ENCODE assay signal across 1 cellular context in the genomic region with DNA sequence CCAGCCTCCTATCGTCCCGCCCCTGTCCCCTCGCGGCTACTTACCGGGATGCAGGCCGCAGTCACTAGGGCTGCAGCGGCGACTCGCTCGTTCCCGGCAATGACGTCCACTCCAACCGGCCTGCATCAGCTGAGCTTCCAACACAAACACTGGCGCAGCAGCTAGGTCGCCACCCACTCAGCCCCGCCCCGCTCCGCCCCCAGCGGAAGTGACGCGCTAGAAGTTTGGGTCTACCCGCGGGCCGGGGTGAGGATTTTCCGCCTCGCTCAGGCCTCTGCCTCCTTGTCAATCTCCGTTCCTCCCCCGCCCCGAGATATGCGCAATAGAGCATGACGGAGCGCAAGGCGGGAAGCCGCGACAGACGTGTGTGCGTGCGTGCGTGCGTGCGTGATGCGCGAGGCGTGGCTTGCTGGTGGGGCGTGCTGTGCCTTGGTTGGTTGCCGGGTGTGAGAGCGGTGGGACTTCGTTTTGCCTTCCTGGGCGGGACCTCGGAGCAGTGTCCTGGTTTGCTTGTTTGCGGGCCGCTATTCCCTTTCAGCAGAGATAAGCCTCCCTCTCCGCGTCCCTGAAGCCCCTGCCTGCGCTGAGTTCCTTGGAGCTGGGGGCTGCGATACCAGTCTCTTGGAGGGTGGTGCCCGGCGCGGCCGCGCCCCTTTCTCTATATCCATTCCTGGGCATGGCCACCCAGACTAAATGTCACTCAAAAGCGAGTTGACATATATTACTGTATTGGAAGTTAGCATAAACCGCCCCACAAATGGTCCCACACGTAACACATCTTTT.
TF ChIP-seq lines count a peak whose summit lies in the region.

A gene with protein sequence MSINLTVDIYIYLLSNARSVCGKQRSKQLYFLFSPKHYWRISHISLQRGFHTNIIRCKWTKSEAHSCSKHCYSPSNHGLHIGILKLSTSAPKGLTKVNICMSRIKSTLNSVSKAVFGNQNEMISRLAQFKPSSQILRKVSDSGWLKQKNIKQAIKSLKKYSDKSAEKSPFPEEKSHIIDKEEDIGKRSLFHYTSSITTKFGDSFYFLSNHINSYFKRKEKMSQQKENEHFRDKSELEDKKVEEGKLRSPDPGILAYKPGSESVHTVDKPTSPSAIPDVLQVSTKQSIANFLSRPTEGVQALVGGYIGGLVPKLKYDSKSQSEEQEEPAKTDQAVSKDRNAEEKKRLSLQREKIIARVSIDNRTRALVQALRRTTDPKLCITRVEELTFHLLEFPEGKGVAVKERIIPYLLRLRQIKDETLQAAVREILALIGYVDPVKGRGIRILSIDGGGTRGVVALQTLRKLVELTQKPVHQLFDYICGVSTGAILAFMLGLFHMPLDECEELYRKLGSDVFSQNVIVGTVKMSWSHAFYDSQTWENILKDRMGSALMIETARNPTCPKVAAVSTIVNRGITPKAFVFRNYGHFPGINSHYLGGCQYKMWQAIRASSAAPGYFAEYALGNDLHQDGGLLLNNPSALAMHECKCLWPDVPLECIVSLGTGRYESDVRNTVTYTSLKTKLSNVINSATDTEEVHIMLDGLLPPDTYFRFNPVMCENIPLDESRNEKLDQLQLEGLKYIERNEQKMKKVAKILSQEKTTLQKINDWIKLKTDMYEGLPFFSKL (minus strand): TSS at position 151 of the 783 bp plus-strand sequence. CDS start 10,644 bp downstream, outside the sequence.

TF ChIP-seq in K562, 482 proteins besides CTCF, POLR2A, EP300 and RAD21 (continued from another document and continues in another):
- TF ChIP-seq, protein P1, sequence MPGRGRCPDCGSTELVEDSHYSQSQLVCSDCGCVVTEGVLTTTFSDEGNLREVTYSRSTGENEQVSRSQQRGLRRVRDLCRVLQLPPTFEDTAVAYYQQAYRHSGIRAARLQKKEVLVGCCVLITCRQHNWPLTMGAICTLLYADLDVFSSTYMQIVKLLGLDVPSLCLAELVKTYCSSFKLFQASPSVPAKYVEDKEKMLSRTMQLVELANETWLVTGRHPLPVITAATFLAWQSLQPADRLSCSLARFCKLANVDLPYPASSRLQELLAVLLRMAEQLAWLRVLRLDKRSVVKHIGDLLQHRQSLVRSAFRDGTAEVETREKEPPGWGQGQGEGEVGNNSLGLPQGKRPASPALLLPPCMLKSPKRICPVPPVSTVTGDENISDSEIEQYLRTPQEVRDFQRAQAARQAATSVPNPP (IDR thresholded peaks at IDR 0.05; ENCODE audit: borderline replicate concordance, insufficient read depth, insufficient read length) = no peak
- TF ChIP-seq MAFG (tag; conservative IDR thresholded peaks at IDR 0.05) (no peak), PML (IDR thresholded peaks at IDR 0.05; ENCODE audit: low read length) (peak; percentile 85; the same call in 1 of the 2 replicates), ZKSCAN1 (IDR thresholded peaks at IDR 0.05; ENCODE audit: low read depth, low read length) (peak; percentile 63), ZNF263 (CRISPR knock-in tag; IDR thresholded peaks at IDR 0.05; ENCODE audit: borderline replicate concordance) (peak; percentile 42; the same call in 1 of the 2 replicates), NFIX (CRISPR knock-in tag; IDR thresholded peaks at IDR 0.05; ENCODE audit: low read depth) (no peak), KDM4B (IDR thresholded peaks at IDR 0.05; ENCODE audit: borderline replicate concordance in 2 of 2, low read depth in 1 of 2) (0 out of 4 replicates have a peak, but pooled peaks of 1 of the 2 experiments have one; percentile 85), ZC3H8 (IDR thresholded peaks at IDR 0.05) (no peak), TCFL5 (CRISPR knock-in tag; conservative IDR thresholded peaks at IDR 0.05) (no peak), ZNF431 (CRISPR knock-in tag; IDR thresholded peaks at IDR 0.05) (peak; percentile 60), TCF7L2 (IDR thresholded peaks at IDR 0.05; ENCODE audit: low read depth, low read length) (no peak), KLF13 (tag; IDR thresholded peaks at IDR 0.05; ENCODE audit: borderline replicate concordance, low read depth) (0 out of 2 replicates have a peak, but pooled peaks have one; percentile 23), MEF2D (tag; conservative IDR thresholded peaks at IDR 0.05; ENCODE audit: low read depth) (no peak), ZNF174 (CRISPR knock-in tag; IDR thresholded peaks at IDR 0.05) (no peak), ZKSCAN8 (CRISPR knock-in tag; IDR thresholded peaks at IDR 0.05) (no peak), ARHGAP35 (IDR thresholded peaks at IDR 0.05; ENCODE audit: partially characterized antibody) (no peak), ARID2 (IDR thresholded peaks at IDR 0.05) (no peak), ATF1 (CRISPR knock-in tag; IDR thresholded peaks at IDR 0.05) (peak; percentile 56; the same call in 1 of the 2 replicates), ATF1 (tag; IDR thresholded peaks at IDR 0.05) (peak; percentile 99), FOXK1 (CRISPR knock-in tag; IDR thresholded peaks at IDR 0.05; ENCODE audit: borderline replicate concordance) (no peak), PHTF2 (CRISPR knock-in tag; IDR thresholded peaks at IDR 0.05) (0 out of 2 replicates have a peak, but pooled peaks have one; percentile 35), ZNF175 (CRISPR knock-in tag; IDR thresholded peaks at IDR 0.05; ENCODE audit: low read depth) (no peak), SP2 (IDR thresholded peaks at IDR 0.05; ENCODE audit: extremely low read depth, low read depth, low read length, poor library complexity, severe bottlenecking) (no peak), PHB (CRISPR knock-in tag; IDR thresholded peaks at IDR 0.05) (no peak), ZNF586 (CRISPR knock-in tag; conservative IDR thresholded peaks at IDR 0.05) (no peak), NFIC (IDR thresholded peaks at IDR 0.05) (peak; percentile 35), MAFF (IDR thresholded peaks at IDR 0.05; ENCODE audit: low read length) (no peak), HDAC6 (IDR thresholded peaks at IDR 0.05; ENCODE audit: low read depth, low read length) (no peak; the same call in 1 of the 2 replicates), MBD2 (IDR thresholded peaks at IDR 0.05; ENCODE audit: borderline replicate concordance, low read depth) (peak; percentile 44), ZNF232 (CRISPR knock-in tag; IDR thresholded peaks at IDR 0.05) (no peak; the same call in 1 of the 2 replicates), KAT2B (IDR thresholded peaks at IDR 0.05; ENCODE audit: low read depth, low read length) (peak; percentile 13), DMBX1 (CRISPR knock-in tag; IDR thresholded peaks at IDR 0.05; ENCODE audit: borderline replicate concordance) (0 out of 2 replicates have a peak, but pooled peaks have one; percentile 50), ARID1B (IDR thresholded peaks at IDR 0.05) (peak; percentile 18), RAD51 (IDR thresholded peaks at IDR 0.05; ENCODE audit: borderline replicate concordance, low read depth) (no peak; the same call in 1 of the 2 replicates), ZNF561 (CRISPR knock-in tag; conservative IDR thresholded peaks at IDR 0.05) (no peak), POLR2AphosphoS2 (IDR thresholded peaks at IDR 0.05; ENCODE audit: low read length) (peak; percentile 60; the same call in 1 of the 2 replicates), ILK (tag; IDR thresholded peaks at IDR 0.05; ENCODE audit: borderline replicate concordance, low read depth) (no peak)
- TF ChIP-seq, protein P2, sequence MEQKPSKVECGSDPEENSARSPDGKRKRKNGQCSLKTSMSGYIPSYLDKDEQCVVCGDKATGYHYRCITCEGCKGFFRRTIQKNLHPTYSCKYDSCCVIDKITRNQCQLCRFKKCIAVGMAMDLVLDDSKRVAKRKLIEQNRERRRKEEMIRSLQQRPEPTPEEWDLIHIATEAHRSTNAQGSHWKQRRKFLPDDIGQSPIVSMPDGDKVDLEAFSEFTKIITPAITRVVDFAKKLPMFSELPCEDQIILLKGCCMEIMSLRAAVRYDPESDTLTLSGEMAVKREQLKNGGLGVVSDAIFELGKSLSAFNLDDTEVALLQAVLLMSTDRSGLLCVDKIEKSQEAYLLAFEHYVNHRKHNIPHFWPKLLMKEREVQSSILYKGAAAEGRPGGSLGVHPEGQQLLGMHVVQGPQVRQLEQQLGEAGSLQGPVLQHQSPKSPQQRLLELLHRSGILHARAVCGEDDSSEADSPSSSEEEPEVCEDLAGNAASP (IDR thresholded peaks at IDR 0.05) = no peak
- TF ChIP-seq, protein P3, sequence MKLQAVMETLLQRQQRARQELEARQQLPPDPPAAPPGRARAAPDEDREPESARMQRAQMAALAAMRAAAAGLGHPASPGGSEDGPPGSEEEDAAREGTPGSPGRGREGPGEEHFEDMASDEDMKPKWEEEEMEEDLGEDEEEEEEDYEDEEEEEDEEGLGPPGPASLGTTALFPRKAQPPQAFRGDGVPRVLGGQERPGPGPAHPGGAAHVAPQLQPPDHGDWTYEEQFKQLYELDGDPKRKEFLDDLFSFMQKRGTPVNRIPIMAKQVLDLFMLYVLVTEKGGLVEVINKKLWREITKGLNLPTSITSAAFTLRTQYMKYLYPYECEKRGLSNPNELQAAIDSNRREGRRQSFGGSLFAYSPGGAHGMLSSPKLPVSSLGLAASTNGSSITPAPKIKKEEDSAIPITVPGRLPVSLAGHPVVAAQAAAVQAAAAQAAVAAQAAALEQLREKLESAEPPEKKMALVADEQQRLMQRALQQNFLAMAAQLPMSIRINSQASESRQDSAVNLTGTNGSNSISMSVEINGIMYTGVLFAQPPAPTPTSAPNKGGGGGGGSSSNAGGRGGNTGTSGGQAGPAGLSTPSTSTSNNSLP (IDR thresholded peaks at IDR 0.05; ENCODE audit: borderline replicate concordance, low read depth, low read length) = no peak
- TF ChIP-seq, protein P4, sequence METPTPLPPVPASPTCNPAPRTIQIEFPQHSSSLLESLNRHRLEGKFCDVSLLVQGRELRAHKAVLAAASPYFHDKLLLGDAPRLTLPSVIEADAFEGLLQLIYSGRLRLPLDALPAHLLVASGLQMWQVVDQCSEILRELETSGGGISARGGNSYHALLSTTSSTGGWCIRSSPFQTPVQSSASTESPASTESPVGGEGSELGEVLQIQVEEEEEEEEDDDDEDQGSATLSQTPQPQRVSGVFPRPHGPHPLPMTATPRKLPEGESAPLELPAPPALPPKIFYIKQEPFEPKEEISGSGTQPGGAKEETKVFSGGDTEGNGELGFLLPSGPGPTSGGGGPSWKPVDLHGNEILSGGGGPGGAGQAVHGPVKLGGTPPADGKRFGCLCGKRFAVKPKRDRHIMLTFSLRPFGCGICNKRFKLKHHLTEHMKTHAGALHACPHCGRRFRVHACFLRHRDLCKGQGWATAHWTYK (CRISPR knock-in tag; IDR thresholded peaks at IDR 0.05) = peak; percentile 52; the same call in 1 of the 2 replicates
- TF ChIP-seq, protein P5, sequence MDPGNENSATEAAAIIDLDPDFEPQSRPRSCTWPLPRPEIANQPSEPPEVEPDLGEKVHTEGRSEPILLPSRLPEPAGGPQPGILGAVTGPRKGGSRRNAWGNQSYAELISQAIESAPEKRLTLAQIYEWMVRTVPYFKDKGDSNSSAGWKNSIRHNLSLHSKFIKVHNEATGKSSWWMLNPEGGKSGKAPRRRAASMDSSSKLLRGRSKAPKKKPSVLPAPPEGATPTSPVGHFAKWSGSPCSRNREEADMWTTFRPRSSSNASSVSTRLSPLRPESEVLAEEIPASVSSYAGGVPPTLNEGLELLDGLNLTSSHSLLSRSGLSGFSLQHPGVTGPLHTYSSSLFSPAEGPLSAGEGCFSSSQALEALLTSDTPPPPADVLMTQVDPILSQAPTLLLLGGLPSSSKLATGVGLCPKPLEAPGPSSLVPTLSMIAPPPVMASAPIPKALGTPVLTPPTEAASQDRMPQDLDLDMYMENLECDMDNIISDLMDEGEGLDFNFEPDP (CRISPR knock-in tag; IDR thresholded peaks at IDR 0.05) = 0 out of 2 replicates have a peak, but pooled peaks have one; percentile 36
- TF ChIP-seq, protein P6, sequence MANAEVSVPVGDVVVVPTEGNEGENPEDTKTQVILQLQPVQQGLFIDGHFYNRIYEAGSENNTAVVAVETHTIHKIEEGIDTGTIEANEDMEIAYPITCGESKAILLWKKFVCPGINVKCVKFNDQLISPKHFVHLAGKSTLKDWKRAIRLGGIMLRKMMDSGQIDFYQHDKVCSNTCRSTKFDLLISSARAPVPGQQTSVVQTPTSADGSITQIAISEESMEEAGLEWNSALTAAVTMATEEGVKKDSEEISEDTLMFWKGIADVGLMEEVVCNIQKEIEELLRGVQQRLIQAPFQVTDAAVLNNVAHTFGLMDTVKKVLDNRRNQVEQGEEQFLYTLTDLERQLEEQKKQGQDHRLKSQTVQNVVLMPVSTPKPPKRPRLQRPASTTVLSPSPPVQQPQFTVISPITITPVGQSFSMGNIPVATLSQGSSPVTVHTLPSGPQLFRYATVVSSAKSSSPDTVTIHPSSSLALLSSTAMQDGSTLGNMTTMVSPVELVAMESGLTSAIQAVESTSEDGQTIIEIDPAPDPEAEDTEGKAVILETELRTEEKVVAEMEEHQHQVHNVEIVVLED (CRISPR knock-in tag; IDR thresholded peaks at IDR 0.05) = peak; percentile 99
- TF ChIP-seq, protein P7, sequence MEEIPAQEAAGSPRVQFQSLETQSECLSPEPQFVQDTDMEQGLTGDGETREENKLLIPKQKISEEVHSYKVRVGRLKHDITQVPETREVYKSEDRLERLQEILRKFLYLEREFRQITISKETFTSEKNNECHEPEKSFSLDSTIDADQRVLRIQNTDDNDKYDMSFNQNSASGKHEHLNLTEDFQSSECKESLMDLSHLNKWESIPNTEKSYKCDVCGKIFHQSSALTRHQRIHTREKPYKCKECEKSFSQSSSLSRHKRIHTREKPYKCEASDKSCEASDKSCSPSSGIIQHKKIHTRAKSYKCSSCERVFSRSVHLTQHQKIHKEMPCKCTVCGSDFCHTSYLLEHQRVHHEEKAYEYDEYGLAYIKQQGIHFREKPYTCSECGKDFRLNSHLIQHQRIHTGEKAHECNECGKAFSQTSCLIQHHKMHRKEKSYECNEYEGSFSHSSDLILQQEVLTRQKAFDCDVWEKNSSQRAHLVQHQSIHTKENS (CRISPR knock-in tag; IDR thresholded peaks at IDR 0.05) = no peak
- TF ChIP-seq, protein P8, sequence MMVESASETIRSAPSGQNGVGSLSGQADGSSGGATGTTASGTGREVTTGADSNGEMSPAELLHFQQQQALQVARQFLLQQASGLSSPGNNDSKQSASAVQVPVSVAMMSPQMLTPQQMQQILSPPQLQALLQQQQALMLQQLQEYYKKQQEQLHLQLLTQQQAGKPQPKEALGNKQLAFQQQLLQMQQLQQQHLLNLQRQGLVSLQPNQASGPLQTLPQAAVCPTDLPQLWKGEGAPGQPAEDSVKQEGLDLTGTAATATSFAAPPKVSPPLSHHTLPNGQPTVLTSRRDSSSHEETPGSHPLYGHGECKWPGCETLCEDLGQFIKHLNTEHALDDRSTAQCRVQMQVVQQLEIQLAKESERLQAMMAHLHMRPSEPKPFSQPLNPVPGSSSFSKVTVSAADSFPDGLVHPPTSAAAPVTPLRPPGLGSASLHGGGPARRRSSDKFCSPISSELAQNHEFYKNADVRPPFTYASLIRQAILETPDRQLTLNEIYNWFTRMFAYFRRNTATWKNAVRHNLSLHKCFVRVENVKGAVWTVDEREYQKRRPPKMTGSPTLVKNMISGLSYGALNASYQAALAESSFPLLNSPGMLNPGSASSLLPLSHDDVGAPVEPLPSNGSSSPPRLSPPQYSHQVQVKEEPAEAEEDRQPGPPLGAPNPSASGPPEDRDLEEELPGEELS (CRISPR knock-in tag; IDR thresholded peaks at IDR 0.05; ENCODE audit: borderline replicate concordance) = no peak; the same call in 1 of the 2 replicates
- TF ChIP-seq, protein P9, sequence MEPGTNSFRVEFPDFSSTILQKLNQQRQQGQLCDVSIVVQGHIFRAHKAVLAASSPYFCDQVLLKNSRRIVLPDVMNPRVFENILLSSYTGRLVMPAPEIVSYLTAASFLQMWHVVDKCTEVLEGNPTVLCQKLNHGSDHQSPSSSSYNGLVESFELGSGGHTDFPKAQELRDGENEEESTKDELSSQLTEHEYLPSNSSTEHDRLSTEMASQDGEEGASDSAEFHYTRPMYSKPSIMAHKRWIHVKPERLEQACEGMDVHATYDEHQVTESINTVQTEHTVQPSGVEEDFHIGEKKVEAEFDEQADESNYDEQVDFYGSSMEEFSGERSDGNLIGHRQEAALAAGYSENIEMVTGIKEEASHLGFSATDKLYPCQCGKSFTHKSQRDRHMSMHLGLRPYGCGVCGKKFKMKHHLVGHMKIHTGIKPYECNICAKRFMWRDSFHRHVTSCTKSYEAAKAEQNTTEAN (CRISPR knock-in tag; IDR thresholded peaks at IDR 0.05) = no peak
